ENCODE assay signal across 9 cellular contexts in genomic region chr2:55097462-55098410, GRCh38. TPM values are rescaled to one million over a fixed set of nuclear protein-coding genes. Genes with fewer than 3 reads are reported as not detected.
A peak's percentile ranks its signal among the peaks of the same experiment; 100 is the strongest.
DNase-seq lines count a peak whose midpoint lies in the region; ATAC-seq and TF ChIP-seq lines count a peak whose summit lies in the region.
"Had no signal": no experiment of that assay in that cellular context is flagged by ENCODE, and none has a peak within 500 bp of the region (broad histone marks: within the 10 kb centered on the region; RNA-seq: fewer than 3 reads in every experiment).

No MANE protein-coding gene starts in this region.

- DNase-seq in EL (peak; percentile 48), RWPE1 (ENCODE audit: low spot score) (no peak), cardiac muscle cell (ENCODE audit: low read depth in 1 of 2, low spot score in 1 of 2) (peak in 1 of 2 donors; percentile 72), retinal pigment epithelial cell (ENCODE audit: low read depth) (peak; percentile 54), epidermal melanocyte (ENCODE audit: insufficient read length, low spot score) (no peak), mammary epithelial cell (no peak)
- DNase-seq: activated T-cell treated with anti-CD3 and anti-CD28 coated beads, Interleukin-2, amount 50 U/mL, for 72 hours had no signal

- H3K4me3 ChIP-seq in cardiac muscle cell (no peak overlapping the region), retinal pigment epithelial cell (ENCODE audit: low read length) (no peak overlapping the region), mammary epithelial cell (replicated peaks in 1 of 3; ENCODE audit: insufficient read depth in 1 of 3, low read depth in 2 of 3, low read length in 3 of 3) (no peak overlapping the region)

- H3K27me3 ChIP-seq in cardiac muscle cell: no peaks in the 10 kb centered on the region
- H3K27me3 ChIP-seq in mammary epithelial cell (ENCODE audit: insufficient read depth, low read length): no peaks in the 10 kb centered on the region

- H3K36me3 ChIP-seq in cardiac muscle cell (no peaks in the 10 kb centered on the region), mammary epithelial cell (ENCODE audit: insufficient read depth, low read length) (no peaks in the 10 kb centered on the region)

- H4K20me1 ChIP-seq in mammary epithelial cell (ENCODE audit: insufficient read depth, low read length): no peaks in the 10 kb centered on the region

- H3K9me3 ChIP-seq in cardiac muscle cell (ENCODE audit: low read depth): no peaks in the 10 kb centered on the region
- no peaks in the 10 kb centered on the region for H3K9me3 ChIP-seq in mammary epithelial cell (replicated peaks; ENCODE audit: insufficient read depth, low read length)

- H3K27ac ChIP-seq in RWPE1: peak overlapping the region; percentile 48; the same call in 1 of the 2 replicates
- H3K27ac ChIP-seq in cardiac muscle cell: peak overlapping the region; percentile 75
- H3K27ac ChIP-seq in mammary epithelial cell (ENCODE audit: insufficient read depth, low read depth, low read length): no peak overlapping the region

- H3K79me2 ChIP-seq in mammary epithelial cell (ENCODE audit: insufficient read depth, low read length): no peaks in the 10 kb centered on the region

- peaks cover 45% of the 10 kb centered on the region for H3K4me1 ChIP-seq in cardiac muscle cell (ENCODE audit: low read depth)
- H3K4me1 ChIP-seq in mammary epithelial cell (ENCODE audit: insufficient read depth, low read length): peaks cover 20% of the 10 kb centered on the region

- no peak overlapping the region for H3K4me2 ChIP-seq in mammary epithelial cell (ENCODE audit: insufficient read depth, low read depth, low read length)

- ATAC-seq in GM18517 (IDR thresholded peaks at IDR 0.05; ENCODE audit: unreplicated experiment) (no peak), GM19035 (IDR thresholded peaks at IDR 0.05; ENCODE audit: unreplicated experiment) (no peak)
- ATAC-seq: activated T-cell treated with anti-CD3 and anti-CD28 coated beads, Interleukin-2, amount 50 U/mL, for 72 hours had no signal

- CTCF ChIA-PET in RWPE1 (lab: Yijun Ruan, JAX) (no interaction called here), mammary epithelial cell (lab: Charles Lee; ENCODE audit: low non-redundant PET) (no interaction called here)

- 90% methylated on average over 6 of the region's 6 CpGs for WGBS in mammary epithelial cell (ENCODE audit: low coverage, missing lambda C conversion rate)

- TF ChIP-seq CTCF in RWPE1 (conservative IDR thresholded peaks at IDR 0.05; ENCODE audit: low read depth) (no peak), cardiac muscle cell (IDR thresholded peaks at IDR 0.05; ENCODE audit: low read depth, low read length) (no peak), retinal pigment epithelial cell (conservative IDR thresholded peaks at IDR 0.05; ENCODE audit: low read depth, low read length) (no peak), mammary epithelial cell (conservative IDR thresholded peaks at IDR 0.05 in 1 of 2, IDR thresholded peaks at IDR 0.05 in 1 of 2; ENCODE audit: extremely low read depth in 1 of 2, insufficient read depth in 1 of 2, low read depth in 1 of 2, low read length in 2 of 2) (no peak)

- no peak overlapping the region for H3K9ac ChIP-seq in mammary epithelial cell (ENCODE audit: insufficient read depth, low read length)

- no peak overlapping the region for H2AFZ ChIP-seq in mammary epithelial cell (ENCODE audit: low read depth, low read length)

- POLR2A ChIA-PET in RWPE1 (lab: Yijun Ruan, JAX; ENCODE audit: low non-redundant PET): interaction anchor here (0.7 kb wide), 1 partner anchor 48 kb away, joined by 3 read pairs; the partner anchor contains the start of gene RTN4

- intact Hi-C loops in mammary epithelial cell (cut with micrococcal nuclease): no loop called here

- no TSS peak for BruUV-seq in mammary epithelial cell (replicated peaks; lab: Mats Ljungman, UMichigan)

- in situ Hi-C loops in mammary epithelial cell (cut with MboI; ENCODE audit: low sequenced_read_pairs in 2 of 2): no loop called here

- dilution Hi-C loops in mammary epithelial cell (cut with HindIII; ENCODE audit: low sequenced_read_pairs): loop anchor here (10.0 kb wide), 1 partner anchor 153 kb away; no protein-coding TSS in a partner anchor

RNA-seq across cellular contexts. Expression of gene RTN4, which starts 47.5 kb away (rescaled TPM):
- total RNA-seq in cardiac muscle cell (164 and 186 TPM in 2 replicates), mammary epithelial cell (100 to 1,000 TPM; 222 to 401 TPM)
- polyA plus RNA-seq in cardiac muscle cell (205 and 223 TPM in 2 replicates), mammary epithelial cell (278 TPM)
- 718 TPM for polyA minus RNA-seq in mammary epithelial cell

Comparison
In these comparisons a context has a peak if more than half of its experiments do, and no peak if none do; other contexts are left out.
1. DNase-seq: peak in EL (single experiment) and retinal pigment epithelial cell (single experiment); none in RWPE1 (single experiment), epidermal melanocyte (single experiment) and mammary epithelial cell (single experiment).